8 cellular contexts compared by ENCODE assay signal in the genomic region with DNA sequence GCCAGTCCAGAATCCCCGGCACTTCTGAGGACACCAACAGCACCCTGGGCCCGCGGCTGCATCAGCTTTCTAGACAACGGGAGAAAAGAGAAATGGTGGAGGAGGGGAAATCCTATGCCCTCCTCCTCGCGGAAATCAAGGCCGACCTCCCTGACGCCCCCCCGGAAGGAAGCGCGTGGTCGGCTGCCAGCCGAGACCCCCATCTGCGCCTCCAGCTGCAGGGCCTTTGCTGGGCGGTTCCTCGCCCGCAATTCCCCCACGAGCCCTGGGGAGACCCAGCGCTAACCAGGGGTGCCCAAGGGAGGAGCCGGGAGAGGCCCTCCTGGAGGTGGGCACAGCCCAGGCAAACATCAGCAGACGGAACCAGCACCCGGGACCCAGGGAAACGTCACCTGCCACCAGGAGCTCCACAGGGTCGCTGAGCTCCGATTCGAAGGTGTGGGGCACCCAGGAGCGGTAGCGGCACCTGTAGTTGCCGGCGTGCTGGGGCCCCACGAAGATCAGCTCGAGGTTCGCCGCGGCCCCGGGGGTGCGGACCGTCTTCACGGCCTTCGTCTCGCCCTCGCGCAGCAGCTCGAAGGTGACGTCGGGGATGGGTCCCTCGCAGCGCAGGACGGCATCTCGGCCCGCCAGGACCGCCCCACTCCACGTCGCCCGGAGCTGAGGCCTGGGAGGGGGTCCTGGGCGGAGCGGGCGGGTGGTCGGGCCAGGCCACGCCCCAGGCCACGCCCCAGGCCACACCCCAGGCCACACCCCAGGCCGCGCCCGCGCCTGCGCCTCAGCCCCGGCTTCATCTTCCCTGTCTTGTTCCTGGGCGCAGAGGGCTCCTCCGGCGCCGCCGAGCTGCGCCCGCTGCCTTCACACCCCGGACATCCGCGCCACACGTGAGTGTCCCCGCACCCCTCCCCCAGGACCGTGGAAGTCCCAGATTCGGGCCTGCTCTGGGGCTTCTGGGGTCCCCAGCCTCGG. TPM values are rescaled to one million over a fixed set of nuclear protein-coding genes. Genes with fewer than 3 reads are reported as not detected.
A peak's percentile ranks its signal among the peaks of the same experiment; 100 is the strongest.
DNase-seq lines count a peak whose midpoint lies in the region; ATAC-seq and TF ChIP-seq lines count a peak whose summit lies in the region.

No MANE protein-coding gene starts in this region.

- POLR2A ChIA-PET in CD4-positive, alpha-beta memory T cell (lab: Charles Lee; ENCODE audit: partially characterized antibody) = interaction anchor here (0.8 to 6.8 kb wide), 23 partner anchors 9 to 528 kb away, joined by 3 to 77 read pairs (median 5); a partner anchor contains a TSS

- no peaks in the 10 kb centered on the region for H3K9me2 ChIP-seq in neural cell (ENCODE audit: insufficient read depth, low read length)

- H3K27me3 Mint-ChIP-seq in CD4-positive, alpha-beta memory T cell = peaks cover 0 to 2% of the 10 kb centered on the region in 2 donors

- no peaks in the 10 kb centered on the region for H3K27me3 ChIP-seq in CD4-positive, alpha-beta memory T cell (ENCODE audit: insufficient read depth, low read length)
- no peaks in the 10 kb centered on the region for H3K27me3 ChIP-seq in OCI-LY3 (ENCODE audit: low read depth, low read length)
- H3K27me3 ChIP-seq in neural cell (ENCODE audit: insufficient read depth, low read depth, low read length) = no peaks in the 10 kb centered on the region
- peaks cover 7 to 44% (median 32%) of the 10 kb centered on the region in 5 donors for H3K27me3 ChIP-seq in subcutaneous abdominal adipose tissue (ENCODE audit: control insufficient read depth in 5 of 5, insufficient read depth in 4 of 5, low read length in 5 of 5)

- H3K27ac ChIP-seq in CD4-positive, alpha-beta memory T cell (ENCODE audit: low read depth, low read length) = peak overlapping the region; percentile 70
- H3K27ac ChIP-seq in OCI-LY3 (ENCODE audit: low read length) (0 out of 2 replicates have a peak overlapping the region, but pooled peaks have one; percentile 4), neural cell (ENCODE audit: low read length) (no peak overlapping the region), subcutaneous abdominal adipose tissue (ENCODE audit: low read depth, low read length) (no peak overlapping the region)

- peaks cover 0 to 11% of the 10 kb centered on the region in 2 donors for H3K36me3 Mint-ChIP-seq in CD4-positive, alpha-beta memory T cell

- no peak for TF ChIP-seq EP300 in neural cell (conservative IDR thresholded peaks at IDR 0.05; ENCODE audit: poor library complexity, severe bottlenecking)

- peak overlapping the region; percentile 83 to 93 (median 92) for H3K27ac Mint-ChIP-seq in CD4-positive, alpha-beta memory T cell

- no peaks in the 10 kb centered on the region for H3K9me3 ChIP-seq in CD4-positive, alpha-beta memory T cell (ENCODE audit: control insufficient read depth in 1 of 2, low read length in 2 of 2)
- H3K9me3 ChIP-seq in OCI-LY3 (ENCODE audit: insufficient read depth, low read length) (no peaks in the 10 kb centered on the region), neural cell (ENCODE audit: low read length) (no peaks in the 10 kb centered on the region), subcutaneous abdominal adipose tissue (ENCODE audit: control insufficient read depth in 5 of 5, low read length in 5 of 5) (no peaks in the 10 kb centered on the region)

- intact Hi-C loops in CD4-positive, alpha-beta memory T cell (cut with micrococcal nuclease) = loop anchor here (1.0 kb wide), 2 partner anchors 15 to 34 kb away; a partner anchor contains a TSS

- peak overlapping the region; percentile 55 to 61 for H3K4me3 ChIP-seq in CD4-positive, alpha-beta memory T cell (ENCODE audit: low read length in 2 of 2)
- H3K4me3 ChIP-seq in OCI-LY3 (ENCODE audit: low read length) = peak overlapping the region; percentile 81
- peak overlapping the region; percentile 77 for H3K4me3 ChIP-seq in fibroblast of pulmonary artery (replicated peaks; ENCODE audit: low read depth, low read length)
- H3K4me3 ChIP-seq in neural cell (ENCODE audit: low read length) = peak overlapping the region; percentile 72
- peak overlapping the region; percentile 38 to 75 (median 48) for H3K4me3 ChIP-seq in subcutaneous abdominal adipose tissue (ENCODE audit: low read depth in 1 of 5, low read length in 5 of 5)

- H4K20me1 ChIP-seq in OCI-LY3 (ENCODE audit: insufficient read depth, low read length) (no peaks in the 10 kb centered on the region), neural cell (ENCODE audit: insufficient read depth) (no peaks in the 10 kb centered on the region)

- H3K4me1 ChIP-seq in CD4-positive, alpha-beta memory T cell (ENCODE audit: insufficient read depth, low read length) = peaks cover 21% of the 10 kb centered on the region
- H3K4me1 ChIP-seq in OCI-LY3 (ENCODE audit: low read length) = peaks cover 3% of the 10 kb centered on the region; the same call in 1 of the 2 replicates
- H3K4me1 ChIP-seq in subcutaneous abdominal adipose tissue (ENCODE audit: control insufficient read depth in 5 of 5, insufficient read depth in 5 of 5, low read length in 5 of 5) = peaks cover 0 to 23% (median 14%) of the 10 kb centered on the region in 5 donors

- peaks cover 12 to 35% (median 22%) of the 10 kb centered on the region in 4 donors for H3K4me1 Mint-ChIP-seq in CD4-positive, alpha-beta memory T cell

- peak; percentile 14 for TF ChIP-seq RAD21 in neural cell (conservative IDR thresholded peaks at IDR 0.05)

- peak overlapping the region; percentile 19; the same call in 1 of the 2 replicates for H2AFZ ChIP-seq in OCI-LY3 (ENCODE audit: low read depth, low read length)
- H2AFZ ChIP-seq in neural cell (ENCODE audit: low read depth, low read length) = no peak overlapping the region

- H3K79me2 ChIP-seq in OCI-LY3 (ENCODE audit: low read length) (no peaks in the 10 kb centered on the region; the same call in 1 of the 2 replicates), neural cell (replicated peaks; ENCODE audit: insufficient read depth, low read length) (peaks cover 5% of the 10 kb centered on the region)

- H3K4me2 ChIP-seq in OCI-LY3 (ENCODE audit: low read length) (peak overlapping the region; percentile 59), neural cell (ENCODE audit: low read length) (peak overlapping the region; percentile 51)

- peak overlapping the region; percentile 89 to 94 (median 90) for H3K4me3 Mint-ChIP-seq in CD4-positive, alpha-beta memory T cell

- no peak for TF ChIP-seq CTCF in OCI-LY3 (IDR thresholded peaks at IDR 0.05; ENCODE audit: low read depth, low read length)
- TF ChIP-seq CTCF in fibroblast of pulmonary artery (IDR thresholded peaks at IDR 0.05; ENCODE audit: low read length, missing control alignments) = no peak
- no peak for TF ChIP-seq CTCF in neural cell (IDR thresholded peaks at IDR 0.05; ENCODE audit: poor library complexity, severe bottlenecking)

- CTCF ChIA-PET in CD4-positive, alpha-beta memory T cell (lab: Charles Lee; ENCODE audit: partially characterized antibody) = interaction anchor here (1.3 to 1.6 kb wide), 3 partner anchors 11 to 38 kb away, joined by 3 to 5 read pairs (median 5); a partner anchor contains a TSS

- no peaks in the 10 kb centered on the region for H3F3A ChIP-seq in neural cell (ENCODE audit: insufficient read depth, low read length, poor library complexity, severe bottlenecking)

- H3K9me3 Mint-ChIP-seq in CD4-positive, alpha-beta memory T cell = peaks cover 0 to 2% (median 0%) of the 10 kb centered on the region in 8 donors

- peak; percentile 67 to 75 (median 70) for DNase-seq in CD4-positive, alpha-beta memory T cell
- DNase-seq in activated T-helper 1 cell treated with Interleukin-2 at 50 U/mL for 16 hours (ENCODE audit: low read depth) (peak; percentile 49), fibroblast of pulmonary artery (ENCODE audit: low read depth) (peak; percentile 57)

- ATAC-seq in GM19397 (IDR thresholded peaks at IDR 0.05; ENCODE audit: unreplicated experiment) = peak; percentile 90
- peak; percentile 60 for ATAC-seq in HG03558 (IDR thresholded peaks at IDR 0.05; ENCODE audit: extremely low read depth, unreplicated experiment)

- H3K9ac ChIP-seq in OCI-LY3 (ENCODE audit: low read length) (peak overlapping the region; percentile 71), neural cell (ENCODE audit: low read length) (peak overlapping the region; percentile 66), subcutaneous abdominal adipose tissue (ENCODE audit: low read length in 5 of 5) (peak overlapping the region in 3 of 5 donors; percentile 52 to 68 (median 66))

- H3K36me3 ChIP-seq in CD4-positive, alpha-beta memory T cell (ENCODE audit: insufficient read depth, low read length) = no peaks in the 10 kb centered on the region
- H3K36me3 ChIP-seq in OCI-LY3 (replicated peaks; ENCODE audit: low read depth, low read length) = no peaks in the 10 kb centered on the region
- H3K36me3 ChIP-seq in neural cell (ENCODE audit: insufficient read depth, low read length) = no peaks in the 10 kb centered on the region
- H3K36me3 ChIP-seq in subcutaneous abdominal adipose tissue (ENCODE audit: control insufficient read depth in 5 of 5, insufficient read depth in 5 of 5, low read length in 5 of 5) = no peaks in the 10 kb centered on the region

TF ChIP-seq in neural cell, 6 proteins besides CTCF, POLR2A, EP300 and RAD21 (continues in another document):
- peak; percentile 22 for TF ChIP-seq SMC3 (conservative IDR thresholded peaks at IDR 0.05; ENCODE audit: poor library complexity)
- TF ChIP-seq MXI1 (conservative IDR thresholded peaks at IDR 0.05; ENCODE audit: poor library complexity, severe bottlenecking) = peak; percentile 66
- TF ChIP-seq POLR2AphosphoS5 (IDR thresholded peaks at IDR 0.05) = peak; percentile 52
- no peak for TF ChIP-seq TAF1 (IDR thresholded peaks at IDR 0.05; ENCODE audit: low read depth)

RNA-seq across cellular contexts. Expression of a gene that starts 6.0 kb away (rescaled TPM):
- 10 to 100 TPM; 15.8 to 19.0 TPM for total RNA-seq in CD4-positive, alpha-beta memory T cell
- polyA plus RNA-seq in CD4-positive, alpha-beta memory T cell = 10 to 100 TPM; 44.7 to 47.9 TPM
- 35.4 and 40.0 TPM in 2 replicates for polyA plus RNA-seq in neural cell
- polyA minus RNA-seq in neural cell = 2.1 and 5.1 TPM in 2 replicates

RNA-seq across cellular contexts. Expression of a gene that starts 15.3 kb away (rescaled TPM):
- total RNA-seq in CD4-positive, alpha-beta memory T cell = 1 to 10 TPM; 1.7 to 2.0 TPM
- 1 to 10 TPM in 1 of 2 donors, under 1 TPM in 1; 0.46 to 1.2 TPM for polyA plus RNA-seq in CD4-positive, alpha-beta memory T cell
- 13.7 and 18.4 TPM in 2 replicates for polyA plus RNA-seq in neural cell
- polyA minus RNA-seq in neural cell = 18.8 and 19.7 TPM in 2 replicates

RNA-seq across cellular contexts. Expression of a gene that starts 20.5 kb away (rescaled TPM):
- total RNA-seq in CD4-positive, alpha-beta memory T cell = 1 to 10 TPM; 5.0 to 5.3 TPM
- polyA plus RNA-seq in CD4-positive, alpha-beta memory T cell = 1 to 10 TPM in 1 of 2 donors, under 1 TPM in 1; 0.36 to 3.5 TPM
- polyA plus RNA-seq in neural cell = 1.6 and 2.2 TPM in 2 replicates
- 5.8 and 6.0 TPM in 2 replicates for polyA minus RNA-seq in neural cell

RNA-seq across cellular contexts. Expression of a gene that starts 33.6 kb away (rescaled TPM):
- total RNA-seq in CD4-positive, alpha-beta memory T cell = 1 to 10 TPM; 3.4 to 3.5 TPM
- 1 to 10 TPM; 3.8 to 4.6 TPM for polyA plus RNA-seq in CD4-positive, alpha-beta memory T cell
- polyA plus RNA-seq in neural cell = 4.5 and 9.8 TPM in 2 replicates
- polyA minus RNA-seq in neural cell = 5.1 and 9.3 TPM in 2 replicates

RNA-seq across cellular contexts. Expression of a gene that starts 39.8 kb away (rescaled TPM):
- total RNA-seq in CD4-positive, alpha-beta memory T cell = 1,000 to 10,000 TPM; 1,267 to 1,360 TPM
- 1,000 to 10,000 TPM; 1,172 to 1,304 TPM for polyA plus RNA-seq in CD4-positive, alpha-beta memory T cell
- 1,461 and 1,514 TPM in 2 replicates for polyA plus RNA-seq in neural cell
- 609 and 649 TPM in 2 replicates for polyA minus RNA-seq in neural cell

Comparison
In these comparisons a context has a peak if more than half of its experiments do, and no peak if none do; other contexts are left out.
1. H3K27ac ChIP-seq: peak in CD4-positive, alpha-beta memory T cell (single experiment) and OCI-LY3 (single experiment); none in neural cell (single experiment) and subcutaneous abdominal adipose tissue (single experiment).
2. Peak in every context shown above with its lines, with median percentiles within 50 percentile points of each other: DNase-seq, H3K4me3 ChIP-seq and H3K9ac ChIP-seq.